27 cellular contexts compared by ENCODE assay signal in the genomic region with DNA sequence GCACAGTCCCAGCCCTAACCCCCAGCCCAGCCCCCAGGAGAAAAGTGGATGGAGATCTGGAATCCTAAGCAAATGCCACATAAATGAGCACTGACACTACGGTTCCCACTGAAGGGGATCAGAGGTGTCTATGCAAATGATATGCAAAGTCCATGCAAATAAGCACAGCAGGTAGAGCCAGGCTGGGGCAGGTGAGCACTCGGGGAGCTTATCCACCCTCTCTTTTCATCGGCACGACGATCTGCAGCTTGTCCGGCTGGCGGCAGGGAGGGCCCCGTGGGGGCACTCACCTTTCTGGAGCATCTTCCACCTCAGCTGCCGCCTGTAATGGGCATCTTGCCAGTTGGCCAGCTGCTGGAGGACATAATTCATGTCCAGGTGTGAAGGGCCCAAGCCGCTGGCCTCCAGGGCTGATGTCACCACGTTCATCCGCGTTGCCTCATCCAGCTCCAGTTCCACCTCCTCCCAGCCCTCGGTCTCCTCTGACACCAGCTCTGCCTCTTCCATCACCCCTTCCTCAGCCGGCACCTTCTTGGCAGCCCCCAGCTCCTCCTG. TPM values are rescaled to one million over a fixed set of nuclear protein-coding genes. Genes with fewer than 3 reads are reported as not detected.
DNase-seq lines count a peak whose midpoint lies in the region; ATAC-seq and TF ChIP-seq lines count a peak whose summit lies in the region.
"Had no signal": no experiment of that assay in that cellular context is flagged by ENCODE, and none has a peak within 500 bp of the region (broad histone marks: within the 10 kb centered on the region; RNA-seq: fewer than 3 reads in every experiment).

No MANE protein-coding gene starts in this region.

- no peaks in the 10 kb centered on the region for H3K9me3 ChIP-seq in Panc1 (ENCODE audit: control insufficient read depth, insufficient read depth, low read depth, low read length)
- no peaks in the 10 kb centered on the region for H3K9me3 ChIP-seq in osteoblast (ENCODE audit: low read depth, low read length)
- no peaks in the 10 kb centered on the region for H3K9me3 ChIP-seq in CD8-positive, alpha-beta memory T cell (ENCODE audit: low read length)

- peaks cover 0 to 2% (median 0%) of the 10 kb centered on the region in 3 donors for H3K36me3 Mint-ChIP-seq in CD8-positive, alpha-beta memory T cell
- H3K36me3 Mint-ChIP-seq: activated naive CD4-positive, alpha-beta T cell treated with anti-CD3 and anti-CD28 coated beads, Interleukin-2, amount 50 U/mL, for 72 hours; CD14-positive monocyte; mesothelial cell of epicardium; naive B cell had no signal

- intact Hi-C loops in Panc1 (cut with micrococcal nuclease; ENCODE audit: unreplicated experiment) = no loop called here

- ATAC-seq in Panc1 = no peak
- no peak for ATAC-seq in GM19397 (IDR thresholded peaks at IDR 0.05; ENCODE audit: unreplicated experiment)
- ATAC-seq: activated naive CD4-positive, alpha-beta T cell treated with anti-CD3 and anti-CD28 coated beads, Interleukin-2, amount 50 U/mL, for 72 hours; left ventricle myocardium superior had no signal

- no peaks in the 10 kb centered on the region for H3K79me2 ChIP-seq in osteoblast (ENCODE audit: insufficient read depth, low read length)

- no peaks in the 10 kb centered on the region for H3K27me3 ChIP-seq in Panc1 (ENCODE audit: control insufficient read depth, insufficient read depth, low read length)
- H3K27me3 ChIP-seq in osteoblast (ENCODE audit: insufficient read depth, low read length) = no peaks in the 10 kb centered on the region
- no peaks in the 10 kb centered on the region for H3K27me3 ChIP-seq in CD8-positive, alpha-beta memory T cell (ENCODE audit: insufficient read depth, low read length, poor library complexity, severe bottlenecking)

- TF ChIP-seq CTCF in Panc1 (IDR thresholded peaks at IDR 0.05) (no peak), osteoblast (IDR thresholded peaks at IDR 0.05; ENCODE audit: extremely low read depth, low read depth, low read length) (no peak)

- BruUV-seq in Panc1 (replicated peaks; lab: Mats Ljungman, UMichigan) = TSS peak; percentile 76

- CTCF ChIA-PET in Panc1 (lab: Charles Lee) = interaction anchor here (1.1 kb wide), 1 partner anchor 29 kb away, joined by 3 read pairs; no protein-coding TSS in a partner anchor
- CTCF ChIA-PET in CD8-positive, alpha-beta memory T cell (lab: Charles Lee) = no interaction called here

- H3K9me3 Mint-ChIP-seq in CD8-positive, alpha-beta memory T cell = no peaks in the 10 kb centered on the region
- H3K9me3 Mint-ChIP-seq: activated naive CD4-positive, alpha-beta T cell treated with anti-CD3 and anti-CD28 coated beads, Interleukin-2, amount 50 U/mL, for 72 hours; mesothelial cell of epicardium; naive B cell; T-helper 2 cell treated with Interferon-gamma antibody and Interleukin-4, amounts not matched to agents 5 μg/mL and 100 μg/mL, for 36 hours had no signal

- no peaks in the 10 kb centered on the region for H3K4me1 Mint-ChIP-seq in CD8-positive, alpha-beta memory T cell
- H3K4me1 Mint-ChIP-seq: CD14-positive monocyte had no signal

- no peak overlapping the region for H3K27ac Mint-ChIP-seq in CD8-positive, alpha-beta memory T cell
- H3K27ac Mint-ChIP-seq: activated naive CD4-positive, alpha-beta T cell treated with anti-CD3 and anti-CD28 coated beads, Interleukin-2, amount 50 U/mL, for 72 hours; CD14-positive monocyte; mesothelial cell of epicardium; T-helper 2 cell treated with Interferon-gamma antibody and Interleukin-4, amounts not matched to agents 5 μg/mL and 100 μg/mL, for 36 hours had no signal

- H4K20me1 ChIP-seq in osteoblast (ENCODE audit: insufficient read depth, low read length) = no peaks in the 10 kb centered on the region

- H3K4me1 ChIP-seq in Panc1 (ENCODE audit: control insufficient read depth, insufficient read depth, low read length) = no peaks in the 10 kb centered on the region
- H3K4me1 ChIP-seq in osteoblast (ENCODE audit: insufficient read depth, low read length) = no peaks in the 10 kb centered on the region
- no peaks in the 10 kb centered on the region for H3K4me1 ChIP-seq in CD8-positive, alpha-beta memory T cell (ENCODE audit: insufficient read depth, low read length)

- H3K27me3 Mint-ChIP-seq in CD8-positive, alpha-beta memory T cell = peaks cover 10 to 40% of the 10 kb centered on the region in 2 donors

- no peak overlapping the region for H3K4me3 ChIP-seq in Panc1 (ENCODE audit: low read depth in 2 of 2, low read length in 2 of 2)
- H3K4me3 ChIP-seq in osteoblast (ENCODE audit: insufficient read depth, low read length) = no peak overlapping the region
- H3K4me3 ChIP-seq in CD8-positive, alpha-beta memory T cell (ENCODE audit: low read length) = no peak overlapping the region

- no peak overlapping the region for H3K4me2 ChIP-seq in osteoblast (ENCODE audit: insufficient read depth, low read length)

- DNase-seq in NCI-H1417 (lab: John Stamatoyannopoulos, UW) = peak in 2 of 3 experiments; percentile 66 to 87
- no peak for DNase-seq in NCI-H1417 treated with DMSO at 0.1 percent for 48 hours (lab: John Stamatoyannopoulos, UW)
- DNase-seq in NCI-H2029 treated with DMSO at 0.1 percent for 48 hours (lab: John Stamatoyannopoulos, UW) = peak; percentile 61
- DNase-seq in Panc1 (ENCODE audit: low read depth, low spot score) = no peak
- peak; percentile 81 for DNase-seq in osteoblast (ENCODE audit: insufficient read length, low spot score, missing footprints)
- no peak for DNase-seq in CD8-positive, alpha-beta memory T cell
- no peak for DNase-seq in GM19238 (ENCODE audit: insufficient read length, low spot score)
- DNase-seq: 8988T; activated CD4-positive, alpha-beta T cell treated with anti-CD3 and anti-CD28 coated beads for 4 hours; activated T-cell treated with anti-CD3 and anti-CD28 coated beads for 4 hours; effector CD4-positive, alpha-beta T cell; Kasumi-1; left ventricle myocardium superior; naive B cell; NCI-H1930; NCI-H524 treated with DMSO at 0.1 percent for 48 hours; stimulated activated naive CD4-positive, alpha-beta T cell treated with Interleukin-2 at 50 U/mL for 16 hours had no signal

- H3K36me3 ChIP-seq in Panc1 (ENCODE audit: control insufficient read depth, insufficient read depth, low read length) = no peaks in the 10 kb centered on the region
- no peaks in the 10 kb centered on the region for H3K36me3 ChIP-seq in osteoblast (ENCODE audit: insufficient read depth, low read length)
- H3K36me3 ChIP-seq in CD8-positive, alpha-beta memory T cell (ENCODE audit: insufficient read depth, low read length) = no peaks in the 10 kb centered on the region

- in situ Hi-C loops in Panc1 (cut with HindIII; ENCODE audit: low pct_unique_long_range_greater_than_20kb, low sequenced_read_pairs) = no loop called here

- H3K4me3 Mint-ChIP-seq in CD8-positive, alpha-beta memory T cell = no peak overlapping the region
- H3K4me3 Mint-ChIP-seq: CD14-positive monocyte; mesothelial cell of epicardium; T-helper 2 cell treated with Interferon-gamma antibody and Interleukin-4, amounts not matched to agents 5 μg/mL and 100 μg/mL, for 36 hours had no signal

- H3K27ac ChIP-seq in Panc1 (ENCODE audit: low read length) (no peak overlapping the region), osteoblast (ENCODE audit: low read depth, low read length) (no peak overlapping the region)
- H3K27ac ChIP-seq in CD8-positive, alpha-beta memory T cell (ENCODE audit: low read depth, low read length) = no peak overlapping the region
- H3K27ac ChIP-seq: HL-60 had no signal

- POLR2A ChIA-PET in Panc1 (lab: Charles Lee) = no interaction called here
- POLR2A ChIA-PET in CD8-positive, alpha-beta memory T cell (lab: Charles Lee) = no interaction called here

- no peak overlapping the region for H2AFZ ChIP-seq in osteoblast (ENCODE audit: low read length)

RNA-seq across cellular contexts. Expression of gene HAP1, which starts 9.9 kb away (rescaled TPM):
- total RNA-seq in Panc1 (2021; ENCODE audit: unreplicated experiment) = 11.6 TPM
- polyA plus RNA-seq in Panc1 (2012; ENCODE audit: insufficient read length) = 16.4 TPM
- total RNA-seq in osteoblast = under 0.01 TPM in 1 of 2 replicates, not detected in the other
- under 1 TPM; 0.13 to 0.18 TPM for total RNA-seq in CD8-positive, alpha-beta memory T cell
- polyA plus RNA-seq in CD8-positive, alpha-beta memory T cell = not detected
- total RNA-seq: activated naive CD4-positive, alpha-beta T cell treated with anti-CD3 and anti-CD28 coated beads, Interleukin-2, amount 50 U/mL, for 72 hours; left ventricle myocardium superior; urinary bladder had no signal
- polyA plus RNA-seq: CD14-positive monocyte had no signal

RNA-seq across cellular contexts. Expression of gene GAST, which starts 12.4 kb away (rescaled TPM):
- total RNA-seq in Panc1 (2021; ENCODE audit: unreplicated experiment) = not detected
- polyA plus RNA-seq in Panc1 (2012; ENCODE audit: insufficient read length) = not detected
- total RNA-seq in osteoblast = not detected in 2 replicates
- total RNA-seq in CD8-positive, alpha-beta memory T cell = not detected
- polyA plus RNA-seq in CD8-positive, alpha-beta memory T cell = not detected
- total RNA-seq: activated naive CD4-positive, alpha-beta T cell treated with anti-CD3 and anti-CD28 coated beads, Interleukin-2, amount 50 U/mL, for 72 hours; glomerular endothelial cell; left ventricle myocardium superior; mesothelial cell of epicardium; osteocyte; temporal lobe; urinary bladder had no signal
- polyA plus RNA-seq: CD14-positive monocyte, urinary bladder had no signal

RNA-seq across cellular contexts. Expression of gene EIF1, which starts 35.9 kb away (rescaled TPM):
- total RNA-seq in Panc1 (2021; ENCODE audit: unreplicated experiment) (747 TPM), osteoblast (94.5 and 101 TPM in 2 replicates)
- 685 TPM for polyA plus RNA-seq in Panc1 (2012; ENCODE audit: insufficient read length)
- total RNA-seq in CD8-positive, alpha-beta memory T cell = 1,000 to 10,000 TPM; 1,446 to 1,504 TPM
- 1,526 TPM for polyA plus RNA-seq in CD8-positive, alpha-beta memory T cell

Comparison
In these comparisons a context has a peak if more than half of its experiments do, and no peak if none do; other contexts are left out.
1. DNase-seq: peak in NCI-H1417 (2 of 3), NCI-H2029 treated with DMSO at 0.1 percent for 48 hours (single experiment) and osteoblast (single experiment); none in NCI-H1417 treated with DMSO at 0.1 percent for 48 hours (single experiment), Panc1 (single experiment), CD8-positive, alpha-beta memory T cell (0 of 5) and GM19238 (single experiment).
2. RNA of gene HAP1, which starts 9.9 kb away (total RNA-seq): 11.6 TPM in Panc1 (single experiment); 0.13 to 0.18 TPM in CD8-positive, alpha-beta memory T cell and under 0.01 TPM in osteoblast; every median in the first group is over 10 times any median in the second.